In genomic region chr4:7704625-7705024, GRCh38 we compare ENCODE assay signal across 6 cellular contexts.
"Had no signal": no experiment of that assay in that cellular context is flagged by ENCODE, and none has a peak within 500 bp of the region (broad histone marks: within the 10 kb centered on the region; RNA-seq: fewer than 3 reads in every experiment).

No MANE protein-coding gene starts in this region.

- H2AFZ ChIP-seq: GM23338 had no signal

- H3K4me3 ChIP-seq: GM23338, K562 had no signal

- H3K9me3 Mint-ChIP-seq: GM23338, H9 had no signal

- H3K27ac ChIP-seq: HL-60 had no signal

- H3K4me3 Mint-ChIP-seq: GM23338, H9 had no signal

- DNase-seq: HCEC 1CT, IMR-90 had no signal

- H3K27ac Mint-ChIP-seq: GM23338, H9 had no signal

- H3K4me2 ChIP-seq: GM23338 had no signal
